Comparison of ENCODE assay signal across 8 cellular contexts in genomic region chr15:42273099-42273899, GRCh38. TPM values are rescaled to one million over a fixed set of nuclear protein-coding genes. Genes with fewer than 3 reads are reported as not detected.
DNase-seq lines count a peak whose midpoint lies in the region; ATAC-seq and TF ChIP-seq lines count a peak whose summit lies in the region.

A gene with protein sequence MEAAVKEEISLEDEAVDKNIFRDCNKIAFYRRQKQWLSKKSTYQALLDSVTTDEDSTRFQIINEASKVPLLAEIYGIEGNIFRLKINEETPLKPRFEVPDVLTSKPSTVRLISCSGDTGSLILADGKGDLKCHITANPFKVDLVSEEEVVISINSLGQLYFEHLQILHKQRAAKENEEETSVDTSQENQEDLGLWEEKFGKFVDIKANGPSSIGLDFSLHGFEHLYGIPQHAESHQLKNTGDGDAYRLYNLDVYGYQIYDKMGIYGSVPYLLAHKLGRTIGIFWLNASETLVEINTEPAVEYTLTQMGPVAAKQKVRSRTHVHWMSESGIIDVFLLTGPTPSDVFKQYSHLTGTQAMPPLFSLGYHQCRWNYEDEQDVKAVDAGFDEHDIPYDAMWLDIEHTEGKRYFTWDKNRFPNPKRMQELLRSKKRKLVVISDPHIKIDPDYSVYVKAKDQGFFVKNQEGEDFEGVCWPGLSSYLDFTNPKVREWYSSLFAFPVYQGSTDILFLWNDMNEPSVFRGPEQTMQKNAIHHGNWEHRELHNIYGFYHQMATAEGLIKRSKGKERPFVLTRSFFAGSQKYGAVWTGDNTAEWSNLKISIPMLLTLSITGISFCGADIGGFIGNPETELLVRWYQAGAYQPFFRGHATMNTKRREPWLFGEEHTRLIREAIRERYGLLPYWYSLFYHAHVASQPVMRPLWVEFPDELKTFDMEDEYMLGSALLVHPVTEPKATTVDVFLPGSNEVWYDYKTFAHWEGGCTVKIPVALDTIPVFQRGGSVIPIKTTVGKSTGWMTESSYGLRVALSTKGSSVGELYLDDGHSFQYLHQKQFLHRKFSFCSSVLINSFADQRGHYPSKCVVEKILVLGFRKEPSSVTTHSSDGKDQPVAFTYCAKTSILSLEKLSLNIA (N-terminal part only) (plus strand): TSS chr15:42273201. CDS start chr15:42274482, 1,281 bp downstream.
TSS of gene TMEM87A (minus strand) at chr15:42273433. CDS start at chr15:42273398, 35 bp downstream.

- peak; percentile 92 for DNase-seq in GM13977 (ENCODE audit: low spot score)
- peak; percentile 96 for DNase-seq in NCI-H1694 (lab: John Stamatoyannopoulos, UW)
- peak; percentile 99 for DNase-seq in amniotic stem cell (lab: John Stamatoyannopoulos, UW)
- DNase-seq in left cardiac atrium = peak; percentile 97
- DNase-seq in posterior vena cava (ENCODE audit: low spot score) = peak; percentile 99
- DNase-seq in upper lobe of right lung = peak; percentile 98

- peak within 1 kb of the TSS; percentile 75 for H3K4me3 ChIP-seq in upper lobe of right lung

- intact Hi-C loops in left cardiac atrium (cut with DNase I) = loop anchor here in 1 of 2 donors (10.0 kb wide), 1 partner anchor 202 kb away; no protein-coding TSS in a partner anchor
- intact Hi-C loops in posterior vena cava (cut with DNase I) = no loop called here
- intact Hi-C loops in upper lobe of right lung (cut with DNase I) = no loop called here

- peaks cover 49% of the 10 kb centered on the region for H3K4me1 Mint-ChIP-seq in T-helper 1 cell treated with Interleukin-12 subunit alpha and Interleukin-12 subunit beta and Interleukin-4 antibody, amounts not matched to agents 30 μg/mL and 1 μg/mL, for 36 hours (ENCODE audit: low read depth)

- in situ Hi-C loops in GM13977 (cut with MboI; ENCODE audit: low pct_unique_long_range_greater_than_20kb, low sequenced_read_pairs, unreplicated experiment) = no loop called here

- peak within 1 kb of the TSS; percentile 99 for H3K27ac Mint-ChIP-seq in T-helper 1 cell treated with Interleukin-12 subunit alpha and Interleukin-12 subunit beta and Interleukin-4 antibody, amounts not matched to agents 30 μg/mL and 1 μg/mL, for 36 hours

- H3K9me3 Mint-ChIP-seq in T-helper 1 cell treated with Interleukin-12 subunit alpha and Interleukin-12 subunit beta and Interleukin-4 antibody, amounts not matched to agents 30 μg/mL and 1 μg/mL, for 36 hours = no peaks in the 10 kb centered on the region

- H3K36me3 Mint-ChIP-seq in T-helper 1 cell treated with Interleukin-12 subunit alpha and Interleukin-12 subunit beta and Interleukin-4 antibody, amounts not matched to agents 30 μg/mL and 1 μg/mL, for 36 hours (ENCODE audit: low read depth) = peaks cover 20% of the 10 kb centered on the region

- TF ChIP-seq CTCF in GM13977 (IDR thresholded peaks at IDR 0.05; ENCODE audit: extremely low read depth, insufficient read depth, missing control alignments) = no peak
- peak; percentile 5 for TF ChIP-seq CTCF in upper lobe of right lung (IDR thresholded peaks at IDR 0.05)

- no peaks in the 10 kb centered on the region for H3K27me3 ChIP-seq in upper lobe of right lung

- no peaks in the 10 kb centered on the region for H3K9me3 ChIP-seq in upper lobe of right lung

- peak within 1 kb of the TSS; percentile 99 for H3K4me3 Mint-ChIP-seq in T-helper 1 cell treated with Interleukin-12 subunit alpha and Interleukin-12 subunit beta and Interleukin-4 antibody, amounts not matched to agents 30 μg/mL and 1 μg/mL, for 36 hours

- H3K36me3 ChIP-seq in upper lobe of right lung = peaks cover 18% of the 10 kb centered on the region

- peak within 1 kb of the TSS; percentile 97 for H3K27ac ChIP-seq in upper lobe of right lung

- H3K27me3 Mint-ChIP-seq in T-helper 1 cell treated with Interleukin-12 subunit alpha and Interleukin-12 subunit beta and Interleukin-4 antibody, amounts not matched to agents 30 μg/mL and 1 μg/mL, for 36 hours (ENCODE audit: low read depth) = no peaks in the 10 kb centered on the region

- peak; percentile 87 for ATAC-seq in HG02884 (IDR thresholded peaks at IDR 0.05; ENCODE audit: unreplicated experiment)
- peak; percentile 98 to 99 for ATAC-seq in left cardiac atrium
- peak; percentile 96 for ATAC-seq in upper lobe of right lung

- peaks cover 41% of the 10 kb centered on the region for H3K4me1 ChIP-seq in upper lobe of right lung

RNA-seq across cellular contexts. Expression of the first gene that starts in this region (rescaled TPM):
- total RNA-seq in left cardiac atrium = 10 to 100 TPM; 15.2 to 18.0 TPM
- total RNA-seq in posterior vena cava = 10 to 100 TPM; 30.9 to 34.8 TPM
- total RNA-seq in upper lobe of right lung = 111 TPM

RNA-seq across cellular contexts. Expression of gene TMEM87A, which starts in this region (rescaled TPM):
- 10 to 100 TPM; 19.9 to 28.3 TPM for total RNA-seq in left cardiac atrium
- total RNA-seq in posterior vena cava = 10 to 100 TPM; 51.4 to 51.9 TPM
- 129 TPM for total RNA-seq in upper lobe of right lung

Comparison
In these comparisons a context has a peak if more than half of its experiments do, and no peak if none do; other contexts are left out.
1. Peak in every context shown above with its lines: DNase-seq, ATAC-seq, H3K4me3 ChIP-seq and H3K27ac ChIP-seq.